32 cellular contexts compared by ENCODE assay signal in the genomic region with DNA sequence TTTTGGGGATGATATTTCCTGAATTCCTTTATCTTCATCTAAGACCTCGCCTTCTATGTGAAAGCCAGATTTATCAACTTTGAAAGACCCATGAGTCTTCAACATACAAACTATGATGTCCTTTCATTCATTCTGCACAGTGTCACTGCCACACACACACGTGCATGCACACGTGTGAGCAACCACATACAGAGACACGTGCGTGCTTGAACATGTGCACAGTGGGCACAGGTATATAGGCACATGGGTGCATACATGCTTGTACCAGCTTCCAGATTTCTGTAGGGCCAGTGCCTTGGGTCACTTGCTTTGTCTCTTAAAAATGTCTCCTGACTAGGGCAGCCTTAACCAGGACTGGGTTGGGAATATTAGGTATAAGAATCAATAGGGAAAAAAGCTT.
"Had no signal": no experiment of that assay in that cellular context is flagged by ENCODE, and none has a peak within 500 bp of the region (broad histone marks: within the 10 kb centered on the region; RNA-seq: fewer than 3 reads in every experiment).

No MANE protein-coding gene starts in this region.

- H3K9me3 ChIP-seq: colonic mucosa, gastrocnemius medialis, heart left ventricle had no signal

- ATAC-seq: activated CD4-positive, CD25-positive, alpha-beta regulatory T cell treated with anti-CD3 and anti-CD28 coated beads, Interleukin-2, amount 50 U/mL, for 24 hours; activated CD8-positive, alpha-beta T cell treated with anti-CD3 and anti-CD28 coated beads for 36 hours; activated T-cell treated with anti-CD3 and anti-CD28 coated beads, Interleukin-2, amount 50 U/mL, for 4 hours; activated T-helper 17 cell treated with anti-CD3 and anti-CD28 coated beads, Interleukin-2, amount 50 U/mL, for 72 hours; esophagus mucosa; gastrocnemius medialis; heart left ventricle had no signal

- H3K27ac ChIP-seq: cardiac muscle cell, colonic mucosa, dorsolateral prefrontal cortex, gastrocnemius medialis, WERI-Rb-1 had no signal

- H3K36me3 Mint-ChIP-seq: activated naive CD8-positive, alpha-beta T cell had no signal

- H3K27me3 ChIP-seq: cardiac muscle cell, colonic mucosa, dorsolateral prefrontal cortex, gastrocnemius medialis, heart left ventricle had no signal

- H3K36me3 ChIP-seq: cardiac muscle cell, colonic mucosa, gastrocnemius medialis, heart left ventricle, WERI-Rb-1 had no signal

- H3K27me3 Mint-ChIP-seq: activated T-helper 17 cell treated with anti-CD3 and anti-CD28 coated beads, Interleukin-2, amount 50 U/mL, for 72 hours had no signal

- H3K4me1 ChIP-seq: colonic mucosa, gastrocnemius medialis had no signal

- H3K4me1 Mint-ChIP-seq: activated B cell treated with CpG ODN at 0.5 μM for 24 hours; activated T-helper 17 cell treated with anti-CD3 and anti-CD28 coated beads, Interleukin-2, amount 50 U/mL, for 72 hours had no signal

- H3K4me3 Mint-ChIP-seq: activated B cell treated with CpG ODN at 0.5 μM for 24 hours; activated CD8-positive, alpha-beta T cell treated with anti-CD3 and anti-CD28 coated beads for 36 hours; activated naive CD8-positive, alpha-beta T cell; activated T-cell treated with anti-CD3 and anti-CD28 coated beads, Interleukin-2, amount 50 U/mL, for 4 hours; activated T-helper 17 cell treated with anti-CD3 and anti-CD28 coated beads, Interleukin-2, amount 50 U/mL, for 72 hours; endodermal cell; T-helper 1 cell treated with Interleukin-12 subunit alpha and Interleukin-12 subunit beta and Interleukin-4 antibody, amounts not matched to agents 30 μg/mL and 1 μg/mL, for 36 hours; T-helper 2 cell treated with Interferon-gamma antibody and Interleukin-4, amounts not matched to agents 5 μg/mL and 100 μg/mL, for 36 hours had no signal

- H3K9me3 Mint-ChIP-seq: activated B cell treated with CpG ODN at 0.5 μM for 24 hours; activated CD8-positive, alpha-beta T cell treated with anti-CD3 and anti-CD28 coated beads for 36 hours; activated T-cell treated with anti-CD3 and anti-CD28 coated beads, Interleukin-2, amount 50 U/mL, for 4 hours; activated T-helper 17 cell treated with anti-CD3 and anti-CD28 coated beads, Interleukin-2, amount 50 U/mL, for 72 hours; endodermal cell; T-helper 1 cell treated with Interleukin-12 subunit alpha and Interleukin-12 subunit beta and Interleukin-4 antibody, amounts not matched to agents 30 μg/mL and 1 μg/mL, for 36 hours; T-helper 2 cell treated with Interferon-gamma antibody and Interleukin-4, amounts not matched to agents 5 μg/mL and 100 μg/mL, for 36 hours had no signal

- DNase-seq: activated B cell treated with CpG ODN at 0.5 μM for 24 hours; activated CD4-positive, alpha-beta T cell treated with anti-CD3 and anti-CD28 coated beads for 48 hours; activated CD4-positive, alpha-beta T cell treated with anti-CD3 and anti-CD28 coated beads, Interleukin-2, amount 50 U/mL, for 1 hour; activated CD4-positive, alpha-beta T cell treated with anti-CD3 and anti-CD28 coated beads, Interleukin-2, amount 50 U/mL, for 48 hours; activated CD8-positive, alpha-beta memory T cell treated with anti-CD3 and anti-CD28 coated beads for 24 hours; activated CD8-positive, alpha-beta T cell treated with anti-CD3 and anti-CD28 coated beads for 36 hours; activated effector memory CD4-positive, alpha-beta T cell treated with Interleukin-2 at 50 U/mL for 16 hours; activated gamma-delta T cell treated with Interleukin-2 at 50 U/mL for 16 hours; activated naive CD4-positive, alpha-beta T cell treated with anti-CD3 and anti-CD28 coated beads, Interleukin-2, amount 50 U/mL, for 16 hours; activated naive CD4-positive, alpha-beta T cell treated with Interleukin-2 at 50 U/mL for 16 hours; activated T-cell treated with anti-CD3 and anti-CD28 coated beads, Interleukin-2, amount 50 U/mL, for 4 hours; amniotic stem cell; anterior cingulate cortex; central memory CD4-positive, alpha-beta T cell; cerebellar nuclear complex; colonic mucosa; dorsolateral prefrontal cortex; effector memory CD4-positive, alpha-beta T cell; endodermal cell; foreskin fibroblast; gastrocnemius medialis; glutamatergic neuron; heart left ventricle; T1000; WERI-Rb-1 had no signal

- H3K27ac Mint-ChIP-seq: activated B cell treated with CpG ODN at 0.5 μM for 24 hours; activated CD8-positive, alpha-beta T cell treated with anti-CD3 and anti-CD28 coated beads for 36 hours; activated naive CD8-positive, alpha-beta T cell; activated T-helper 17 cell treated with anti-CD3 and anti-CD28 coated beads, Interleukin-2, amount 50 U/mL, for 72 hours; endodermal cell; T-helper 1 cell treated with Interleukin-12 subunit alpha and Interleukin-12 subunit beta and Interleukin-4 antibody, amounts not matched to agents 30 μg/mL and 1 μg/mL, for 36 hours; T-helper 2 cell treated with Interferon-gamma antibody and Interleukin-4, amounts not matched to agents 5 μg/mL and 100 μg/mL, for 36 hours had no signal

- H3K4me3 ChIP-seq: cardiac muscle cell, colonic mucosa, dorsolateral prefrontal cortex, gastrocnemius medialis, heart left ventricle had no signal
